27 cellular contexts compared by ENCODE assay signal in the genomic region with DNA sequence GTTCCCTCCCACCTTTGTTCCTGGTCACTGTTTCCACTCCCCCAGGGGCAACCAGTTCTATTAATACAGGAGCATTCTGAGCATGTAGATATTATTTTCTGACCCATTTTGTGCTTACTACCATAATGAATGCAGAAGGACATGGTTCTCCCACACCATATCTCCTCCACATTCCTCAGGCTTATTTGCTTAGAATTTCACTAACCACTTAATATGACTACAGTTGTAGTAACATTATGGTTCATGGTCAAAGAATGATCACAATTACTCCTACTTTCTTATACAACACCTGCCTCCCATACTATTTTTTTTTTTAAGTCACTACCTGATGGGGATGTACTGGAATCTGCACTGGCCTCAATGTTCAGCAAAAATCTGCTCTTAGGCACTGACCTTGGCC. TPM values are rescaled to one million over a fixed set of nuclear protein-coding genes. Genes with fewer than 3 reads are reported as not detected.
DNase-seq lines count a peak whose midpoint lies in the region; ATAC-seq, FAIRE-seq and TF ChIP-seq lines count a peak whose summit lies in the region.
"Had no signal": no experiment of that assay in that cellular context is flagged by ENCODE, and none has a peak within 500 bp of the region (broad histone marks: within the 10 kb centered on the region; RNA-seq: fewer than 3 reads in every experiment).

No MANE protein-coding gene starts in this region.

- ATAC-seq in GM18870 (IDR thresholded peaks at IDR 0.05; ENCODE audit: unreplicated experiment), result no peak
- ATAC-seq: GM23338 had no signal

- DNase-seq in D721Med (ENCODE audit: insufficient read length, low spot score) (no peak), M059J (ENCODE audit: low read depth) (peak; percentile 14), astrocyte of the hippocampus (ENCODE audit: low read depth, low spot score) (peak; percentile 58), kidney glomerular epithelial cell (lab: John Stamatoyannopoulos, UW) (peak; percentile 62), NCI-H82 (lab: John Stamatoyannopoulos, UW) (no peak), hypothalamus (lab: John Stamatoyannopoulos, UW) (no peak)
- DNase-seq in activated naive CD4-positive, alpha-beta T cell treated with Interleukin-2 at 50 U/mL for 16 hours, result no peak
- DNase-seq: 8988T; ACHN; BE2C; CD8-positive, alpha-beta memory T cell; DMS153; DND-41; H9; Karpas-422; NCI-H1092 treated with DMSO at 0.1 percent for 48 hours; NCI-H1436; NCI-H187; NCI-H2081 treated with DMSO at 0.1 percent for 48 hours; NCI-H2171; NCI-H524 treated with DMSO at 0.1 percent for 48 hours; NCI-H774; SHP77 had no signal

- FAIRE-seq in D721Med (lab: Jason Lieb, UNC), result peak; percentile 51
- FAIRE-seq: GM18507 had no signal

- no peak for TF ChIP-seq CTCF in D721Med (IDR thresholded peaks at IDR 0.05; ENCODE audit: insufficient read depth, missing control alignments)

RNA-seq across cellular contexts. Expression of a gene that starts 7.5 kb away (rescaled TPM):
- total RNA-seq in M059J (2014; rRNA removed; shearing (Covaris generic)), result 0.02 TPM in 1 of 2 replicates, not detected in the other
- total RNA-seq: SK-MEL-5 had no signal

RNA-seq across cellular contexts. Expression of a gene that starts 21.6 kb away (rescaled TPM):
- total RNA-seq in M059J (2014; rRNA removed; shearing (Covaris generic)), result 31.4 and 56.9 TPM in 2 replicates

RNA-seq across cellular contexts. Expression of a gene that starts 21.8 kb away (rescaled TPM):
- total RNA-seq in M059J (2014; rRNA removed; shearing (Covaris generic)), result 51.7 and 71.8 TPM in 2 replicates

Comparison
In these comparisons a context has a peak if more than half of its experiments do, and no peak if none do; other contexts are left out.
1. DNase-seq: peak in M059J (single experiment), astrocyte of the hippocampus (single experiment) and kidney glomerular epithelial cell (single experiment); none in D721Med (single experiment), NCI-H82 (single experiment), activated naive CD4-positive, alpha-beta T cell treated with Interleukin-2 at 50 U/mL for 16 hours (single experiment) and hypothalamus (0 of 51).